19 cellular contexts compared by ENCODE assay signal in genomic region chr2:223590964-223591363, GRCh38. TPM values are rescaled to one million over a fixed set of nuclear protein-coding genes. Genes with fewer than 3 reads are reported as not detected.
DNase-seq lines count a peak whose midpoint lies in the region; ATAC-seq and TF ChIP-seq lines count a peak whose summit lies in the region.
"Had no signal": no experiment of that assay in that cellular context is flagged by ENCODE, and none has a peak within 500 bp of the region (broad histone marks: within the 10 kb centered on the region; RNA-seq: fewer than 3 reads in every experiment).

No MANE protein-coding gene starts in this region.

- in situ Hi-C loops in GM13977 (cut with MboI; ENCODE audit: low pct_unique_long_range_greater_than_20kb, low sequenced_read_pairs, unreplicated experiment): no loop called here

- POLR2A ChIA-PET in PC-3 (lab: Charles Lee; ENCODE audit: unreplicated experiment): no interaction called here

- no peak overlapping the region for H3K9ac ChIP-seq in PC-3 (ENCODE audit: low read length)

- intact Hi-C loops in PC-3 (cut with micrococcal nuclease): no loop called here
- intact Hi-C loops in psoas muscle (cut with DNase I): no loop called here

- H3F3A ChIP-seq in PC-3 (ENCODE audit: low read length, unreplicated experiment): no peaks in the 10 kb centered on the region

- ATAC-seq in PC-3: peak; percentile 18
- ATAC-seq in psoas muscle: no peak
- ATAC-seq in GM21367 (IDR thresholded peaks at IDR 0.05; ENCODE audit: unreplicated experiment): no peak
- ATAC-seq: stimulated activated naive CD8-positive, alpha-beta T cell treated with anti-CD3 and anti-CD28 coated beads, Interleukin-15, Interleukin-2, amounts not matched to agents 100 U/mL and 50 U/mL, for 24 hours had no signal

- CTCF ChIA-PET in PC-3 (lab: Charles Lee): no interaction called here

- no peaks in the 10 kb centered on the region for H3K9me3 ChIP-seq in PC-3 (ENCODE audit: low read length)
- no peaks in the 10 kb centered on the region for H3K9me3 ChIP-seq in psoas muscle
- H3K9me3 ChIP-seq: tibial nerve had no signal

- H3K4me1 ChIP-seq in ACC112 (ENCODE audit: control insufficient read depth, insufficient read depth, low read length, unreplicated experiment): peaks cover 26% of the 10 kb centered on the region
- peaks cover 23% of the 10 kb centered on the region for H3K4me1 ChIP-seq in PC-3 (ENCODE audit: insufficient read depth, low read length)
- H3K4me1 ChIP-seq in psoas muscle: no peaks in the 10 kb centered on the region

- H3K9me2 ChIP-seq in PC-3 (replicated peaks; ENCODE audit: low read length): no peaks in the 10 kb centered on the region

- H4K20me1 ChIP-seq in PC-3 (ENCODE audit: low read length): no peaks in the 10 kb centered on the region

- H3K27ac ChIP-seq in ACC112 (ENCODE audit: low read depth, low read length) (0 out of 2 replicates have a peak overlapping the region, but pooled peaks have one; percentile 18), PC-3 (ENCODE audit: low read length) (peak overlapping the region; percentile 45; the same call in 1 of the 2 replicates), psoas muscle (no peak overlapping the region)
- H3K27ac ChIP-seq: RWPE1, tibial nerve had no signal

- no peaks in the 10 kb centered on the region for H3K79me2 ChIP-seq in ACC112 (ENCODE audit: control insufficient read depth, insufficient read depth, low read length, unreplicated experiment)
- H3K79me2 ChIP-seq in PC-3 (ENCODE audit: low read length): no peaks in the 10 kb centered on the region

- no TSS peak for BruUV-seq in PC-3 (replicated peaks; lab: Mats Ljungman, UMichigan)

- 0 out of 2 replicates have a peak overlapping the region, but pooled peaks have one; percentile 36 for H3K4me3 ChIP-seq in ACC112 (ENCODE audit: low read depth, low read length)
- H3K4me3 ChIP-seq in PC-3 (ENCODE audit: low read length): no peak overlapping the region
- H3K4me3 ChIP-seq in psoas muscle: no peak overlapping the region
- H3K4me3 ChIP-seq: tibial nerve had no signal

- H3K4me2 ChIP-seq in PC-3 (ENCODE audit: low read length): peak overlapping the region; percentile 36; the same call in 1 of the 2 replicates

- TF ChIP-seq CTCF in PC-3 (conservative IDR thresholded peaks at IDR 0.05; ENCODE audit: low read depth, low read length) (no peak), GM13977 (IDR thresholded peaks at IDR 0.05; ENCODE audit: extremely low read depth, insufficient read depth, missing control alignments) (no peak), psoas muscle (IDR thresholded peaks at IDR 0.05) (no peak)

- DNase-seq in DMS53 treated with DMSO at 0.1 percent for 48 hours (lab: John Stamatoyannopoulos, UW; ENCODE audit: unreplicated experiment) (peak; percentile 73), PC-3 (peak; percentile 11), fibroblast of peridontal ligament (ENCODE audit: extremely low read depth) (peak; percentile 71), GM13977 (ENCODE audit: low spot score) (no peak), psoas muscle (no peak), NCI-H1694 (lab: John Stamatoyannopoulos, UW) (no peak)
- DNase-seq: activated B cell treated with CpG ODN at 0.5 μM for 24 hours; activated CD4-positive, alpha-beta memory T cell treated with anti-CD3 and anti-CD28 coated beads for 36 hours; AML-193; CD8-positive, alpha-beta memory T cell; central memory CD4-positive, alpha-beta T cell; NCI-H446; small intestine; stimulated activated naive CD8-positive, alpha-beta T cell treated with anti-CD3 and anti-CD28 coated beads, Interleukin-15, Interleukin-2, amounts not matched to agents 100 U/mL and 50 U/mL, for 24 hours; T1000 had no signal

- no peaks in the 10 kb centered on the region for H3K36me3 ChIP-seq in ACC112 (ENCODE audit: insufficient read depth, low read length)
- H3K36me3 ChIP-seq in PC-3 (ENCODE audit: low read depth, low read length): no peaks in the 10 kb centered on the region
- no peaks in the 10 kb centered on the region for H3K36me3 ChIP-seq in psoas muscle (ENCODE audit: insufficient read depth in 1 of 2, low read depth in 1 of 2)
- H3K36me3 ChIP-seq: tibial nerve had no signal

- H3K27me3 ChIP-seq in ACC112 (ENCODE audit: insufficient read depth, low read length): no peaks in the 10 kb centered on the region
- H3K27me3 ChIP-seq in PC-3 (ENCODE audit: low read length): no peaks in the 10 kb centered on the region
- peaks cover 2 to 3% (median 3%) of the 10 kb centered on the region in 3 donors for H3K27me3 ChIP-seq in psoas muscle (ENCODE audit: insufficient read depth in 3 of 3, low read length in 2 of 3)
- H3K27me3 ChIP-seq: tibial nerve had no signal

- H2AFZ ChIP-seq in ACC112 (ENCODE audit: low read length, unreplicated experiment): no peak overlapping the region
- H2AFZ ChIP-seq in PC-3 (ENCODE audit: low read length): no peak overlapping the region

RNA-seq across cellular contexts. Expression of gene SCG2, which starts 11.2 kb away (rescaled TPM):
- 0.51 and 0.98 TPM in 2 replicates for total RNA-seq in PC-3 (2014; rRNA removed)
- total RNA-seq in psoas muscle: under 1 TPM in 1 of 4 donors, not detected in 3; 0.08 TPM
- polyA plus RNA-seq in psoas muscle: under 1 TPM in 2 of 3 donors, not detected in 1; 0.05 to 0.12 TPM
- total RNA-seq: activated CD4-positive, alpha-beta memory T cell treated with anti-CD3 and anti-CD28 coated beads for 36 hours; CD8-positive, alpha-beta memory T cell had no signal
- polyA plus RNA-seq: CD8-positive, alpha-beta memory T cell had no signal

Comparison
In these comparisons a context has a peak if more than half of its experiments do, and no peak if none do; other contexts are left out.
1. DNase-seq: peak in DMS53 treated with DMSO at 0.1 percent for 48 hours (single experiment), PC-3 (single experiment) and fibroblast of peridontal ligament (single experiment); none in GM13977 (single experiment), psoas muscle (0 of 2) and NCI-H1694 (single experiment).